ENCODE assay signal across 11 cellular contexts in the genomic region with DNA sequence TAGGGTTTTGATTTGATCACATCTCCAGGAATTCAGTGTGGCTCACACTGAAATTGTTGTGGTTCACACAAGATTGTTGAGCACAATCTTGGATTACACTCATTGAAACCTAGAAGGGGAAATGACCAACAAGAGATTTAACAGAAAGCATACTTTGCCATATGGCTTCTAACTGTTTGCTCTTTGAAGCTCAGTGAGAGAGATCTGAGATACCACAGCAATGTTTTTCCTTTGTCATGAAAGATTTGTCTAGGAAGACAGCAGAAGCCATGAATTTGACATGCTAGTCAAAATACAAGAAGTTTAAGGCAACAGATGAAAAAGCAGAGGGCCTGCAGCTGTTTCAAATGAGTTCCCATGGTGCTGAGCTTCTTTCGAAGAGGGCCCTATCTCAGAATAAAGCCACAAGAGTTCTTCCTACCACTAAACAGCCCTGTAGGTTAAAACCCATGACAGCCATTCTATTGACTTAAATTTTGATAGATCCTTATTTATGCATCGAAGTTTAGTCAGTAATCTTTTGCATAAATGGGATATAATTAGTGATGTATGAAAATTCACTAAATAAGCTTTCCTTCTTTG.
"Had no signal": no experiment of that assay in that cellular context is flagged by ENCODE, and none has a peak within 500 bp of the region (broad histone marks: within the 10 kb centered on the region; RNA-seq: fewer than 3 reads in every experiment).

No MANE protein-coding gene starts in this region.

- H3K4me3 ChIP-seq: body of pancreas, stomach had no signal

- DNase-seq: activated CD4-positive, alpha-beta T cell treated with anti-CD3 and anti-CD28 coated beads, Interleukin-2, amount 50 U/mL, for 4 hours; activated CD4-positive, CD25-positive, alpha-beta regulatory T cell treated with anti-CD3 and anti-CD28 coated beads, Interleukin-2, amount 50 U/mL, for 72 hours; activated CD8-positive, alpha-beta memory T cell treated with anti-CD3 and anti-CD28 coated beads, Interleukin-2, amount 10 ng/mL, durations not matched to agents 7 days and 5 days; activated gamma-delta T cell treated with Interleukin-2 at 50 U/mL for 16 hours; activated T-cell treated with anti-CD3 and anti-CD28 coated beads, Interleukin-2, amount 50 U/mL, for 24 hours; body of pancreas; central memory CD4-positive, alpha-beta T cell; cortex of kidney; effector CD8-positive, alpha-beta T cell; hypothalamus; stomach had no signal

- ATAC-seq: activated CD8-positive, alpha-beta memory T cell treated with anti-CD3 and anti-CD28 coated beads, Interleukin-2, amount 10 ng/mL, durations not matched to agents 7 days and 5 days; body of pancreas had no signal

- H3K27ac ChIP-seq: body of pancreas, stomach had no signal

- H3K36me3 ChIP-seq: stomach had no signal

- H3K9me3 ChIP-seq: body of pancreas, stomach had no signal

- H3K27me3 ChIP-seq: body of pancreas, stomach had no signal
